Comparison of ENCODE assay signal across 33 cellular contexts in genomic region chr3:148090156-148090555, GRCh38.
"Had no signal": no experiment of that assay in that cellular context is flagged by ENCODE, and none has a peak within 500 bp of the region (broad histone marks: within the 10 kb centered on the region; RNA-seq: fewer than 3 reads in every experiment).

No MANE protein-coding gene starts in this region.

- H3K27me3 ChIP-seq: brain microvascular endothelial cell had no signal

- H3K4me2 ChIP-seq: KMS-11 had no signal

- DNase-seq: activated B cell treated with CpG ODN at 0.5 μM for 24 hours; activated CD4-positive, alpha-beta memory T cell treated with anti-CD3 and anti-CD28 coated beads, Interleukin-2, amount 10 ng/mL, durations not matched to agents 7 days and 5 days; activated CD4-positive, alpha-beta T cell treated with anti-CD3 and anti-CD28 coated beads for 1 hour; activated CD4-positive, alpha-beta T cell treated with anti-CD3 and anti-CD28 coated beads for 48 hours; activated CD8-positive, alpha-beta memory T cell treated with anti-CD3 and anti-CD28 coated beads for 24 hours; activated CD8-positive, alpha-beta memory T cell treated with anti-CD3 and anti-CD28 coated beads, Interleukin-2, amount 10 ng/mL, durations not matched to agents 7 days and 5 days; activated CD8-positive, alpha-beta memory T cell treated with anti-CD3 and anti-CD28 coated beads, Interleukin-2, amount 50 U/mL, for 48 hours; activated effector memory CD4-positive, alpha-beta T cell treated with Interleukin-2 at 50 U/mL for 16 hours; activated naive CD4-positive, alpha-beta T cell treated with anti-CD3 and anti-CD28 coated beads, Interleukin-2, amount 10 ng/mL, durations not matched to agents 7 days and 5 days; activated naive CD8-positive, alpha-beta T cell treated with anti-CD3 and anti-CD28 coated beads, Interleukin-2, amount 50 U/mL, for 24 hours; activated T-cell treated with anti-CD3 and anti-CD28 coated beads, Interleukin-2, amount 50 U/mL, for 48 hours; anterior cingulate cortex; brain microvascular endothelial cell; central memory CD4-positive, alpha-beta T cell; NCI-H1092 treated with DMSO at 0.1 percent for 48 hours; NCI-H1417; NCI-H146; NCI-H187; NCI-H2029 treated with DMSO at 0.1 percent for 48 hours; NCI-H2107; NCI-H2171 treated with DMSO at 0.1 percent for 48 hours; NCI-H2227 treated with DMSO at 0.1 percent for 48 hours; NCI-H446 treated with DMSO at 0.1 percent for 48 hours; NCI-H526; NCI-H748 treated with DMSO at 0.1 percent for 48 hours; NK-92 treated with Interleukin-12 subunit alpha and Interleukin-12 subunit beta, amount 100 ng/mL, for 24 hours; Right ventricle myocardium superior; SW 1271; T-helper 1 cell; T-helper 2 cell; T-helper 9 cell had no signal

- H3K27ac ChIP-seq: brain microvascular endothelial cell, KMS-11, VCaP had no signal

- H3K36me3 ChIP-seq: brain microvascular endothelial cell had no signal
